Comparison of ENCODE assay signal across 9 cellular contexts in genomic region chr10:79981673-79982485, GRCh38. TPM values are rescaled to one million over a fixed set of nuclear protein-coding genes. Genes with fewer than 3 reads are reported as not detected.
DNase-seq lines count a peak whose midpoint lies in the region; ATAC-seq, FAIRE-seq and TF ChIP-seq lines count a peak whose summit lies in the region.
"Had no signal": no experiment of that assay in that cellular context is flagged by ENCODE, and none has a peak within 500 bp of the region (broad histone marks: within the 10 kb centered on the region; RNA-seq: fewer than 3 reads in every experiment).

No MANE protein-coding gene starts in this region.

- no peaks in the 10 kb centered on the region for H4K20me1 ChIP-seq in endothelial cell of umbilical vein (replicated peaks; ENCODE audit: control insufficient read depth, extremely low read depth, insufficient read depth, low read length)

- H3K27ac ChIP-seq in endothelial cell of umbilical vein (ENCODE audit: insufficient read depth, low read depth, low read length) (no peak overlapping the region), mesodermal cell (ENCODE audit: low read depth, low read length, severe bottlenecking) (no peak overlapping the region), tibial nerve (peak overlapping the region in 2 of 4 donors; percentile 6 to 82)

- FAIRE-seq in endothelial cell of umbilical vein (lab: Jason Lieb, UNC): peak; percentile 37

- no peaks in the 10 kb centered on the region for H3K36me3 ChIP-seq in endothelial cell of umbilical vein (ENCODE audit: control insufficient read depth in 2 of 2, extremely low read depth in 1 of 2, insufficient read depth in 2 of 2, low read length in 2 of 2)
- H3K36me3 ChIP-seq in mesodermal cell (ENCODE audit: control insufficient read depth, insufficient read depth, low read length): no peaks in the 10 kb centered on the region
- no peaks in the 10 kb centered on the region for H3K36me3 ChIP-seq in tibial nerve

- DNase-seq in DMS53 treated with DMSO at 0.1 percent for 48 hours (lab: John Stamatoyannopoulos, UW; ENCODE audit: unreplicated experiment) (peak; percentile 86), SW 1271 (lab: John Stamatoyannopoulos, UW) (peak; percentile 1 to 58), endothelial cell of umbilical vein (ENCODE audit: low read depth, low spot score) (peak; percentile 37), tibial nerve (ENCODE audit: low spot score in 2 of 2) (no peak)
- DNase-seq in Jurkat, Clone E6-1 (ENCODE audit: low read depth, low spot score): peak; percentile 4

- H3K9me1 ChIP-seq in endothelial cell of umbilical vein (replicated peaks; ENCODE audit: control insufficient read depth, extremely low read depth, insufficient read depth, low read length): no peaks in the 10 kb centered on the region

- no peaks in the 10 kb centered on the region for H3K9me3 ChIP-seq in endothelial cell of umbilical vein (replicated peaks; ENCODE audit: control insufficient read depth, insufficient read depth, low read length)
- H3K9me3 ChIP-seq in mesodermal cell (ENCODE audit: control insufficient read depth, low read length): no peaks in the 10 kb centered on the region
- no peaks in the 10 kb centered on the region for H3K9me3 ChIP-seq in tibial nerve

- H3K4me2 ChIP-seq in endothelial cell of umbilical vein (ENCODE audit: insufficient read depth, low read length): peak overlapping the region; percentile 46

- POLR2A ChIA-PET in endothelial cell of umbilical vein (lab: Charles Lee): no interaction called here

- TF ChIP-seq POLR2A in endothelial cell of umbilical vein (IDR thresholded peaks at IDR 0.05; ENCODE audit: low read depth, low read length): no peak
- no peak for TF ChIP-seq POLR2A in tibial nerve (IDR thresholded peaks at IDR 0.05)
- TF ChIP-seq POLR2A in GM18505 (IDR thresholded peaks at IDR 0.05; ENCODE audit: borderline replicate concordance, extremely low read depth, insufficient read depth, insufficient read length): no peak

- intact Hi-C loops in endothelial cell of umbilical vein (cut with micrococcal nuclease): loop anchor here (5.0 kb wide), 1 partner anchor 50 kb away; no protein-coding TSS in a partner anchor

- peak overlapping the region; percentile 53 for H3K4me3 ChIP-seq in Jurkat, Clone E6-1 (ENCODE audit: low read length)
- peak overlapping the region; percentile 24 to 51 (median 25) for H3K4me3 ChIP-seq in endothelial cell of umbilical vein (replicated peaks in 1 of 3; ENCODE audit: insufficient read depth in 1 of 3, low read depth in 1 of 3, low read length in 3 of 3)
- peak overlapping the region; percentile 63 for H3K4me3 ChIP-seq in mesodermal cell (ENCODE audit: extremely low read depth, insufficient read depth, low read length, poor library complexity, severe bottlenecking)
- peak overlapping the region; percentile 40 to 80 (median 48) for H3K4me3 ChIP-seq in tibial nerve

- no peak for TF ChIP-seq EP300 in tibial nerve (IDR thresholded peaks at IDR 0.05)

- no TSS peak for BruUV-seq in endothelial cell of umbilical vein (replicated peaks; lab: Mats Ljungman, UMichigan)

- TF ChIP-seq CTCF in endothelial cell of umbilical vein (IDR thresholded peaks at IDR 0.05; ENCODE audit: extremely low read depth in 1 of 2, insufficient read depth in 1 of 2, low read depth in 1 of 2, low read length in 2 of 2) (peak in 1 of 2 donors; percentile 15), tibial nerve (IDR thresholded peaks at IDR 0.05) (no peak)

- H3K79me2 ChIP-seq in endothelial cell of umbilical vein (ENCODE audit: control insufficient read depth, insufficient read depth, low read length): no peaks in the 10 kb centered on the region

- peak overlapping the region; percentile 91 for H2AFZ ChIP-seq in endothelial cell of umbilical vein (ENCODE audit: low read depth, low read length)

- H3K27me3 ChIP-seq in endothelial cell of umbilical vein (ENCODE audit: control insufficient read depth in 2 of 2, insufficient read depth in 2 of 2, low read length in 2 of 2) (peaks cover 35 to 46% of the 10 kb centered on the region in 2 experiments), tibial nerve (peaks cover 0 to 17% of the 10 kb centered on the region in 2 donors)

- ATAC-seq in GM18873 (IDR thresholded peaks at IDR 0.05; ENCODE audit: low FRiP score, unreplicated experiment) (no peak), GM18505 (IDR thresholded peaks at IDR 0.05; ENCODE audit: unreplicated experiment) (no peak)

- H3K9ac ChIP-seq in endothelial cell of umbilical vein (replicated peaks; ENCODE audit: extremely low read depth, insufficient read depth, low read length): no peak overlapping the region

- CTCF ChIA-PET in endothelial cell of umbilical vein (lab: Charles Lee): interaction anchor here (0.7 kb wide), 1 partner anchor 12 kb away, joined by 3 read pairs; no protein-coding TSS in a partner anchor

- dilution Hi-C loops in endothelial cell of umbilical vein (cut with MboI; ENCODE audit: extremely low pct_ligation_motif_present, low sequenced_read_pairs): no loop called here

- H3K4me1 ChIP-seq in endothelial cell of umbilical vein (ENCODE audit: control insufficient read depth, extremely low read depth, insufficient read depth, low read length) (no peaks in the 10 kb centered on the region), mesodermal cell (ENCODE audit: control insufficient read depth, insufficient read depth, low read length, poor library complexity, severe bottlenecking) (peaks cover 8% of the 10 kb centered on the region), tibial nerve (peaks cover 0 to 27% (median 9%) of the 10 kb centered on the region in 4 donors)

- WGBS in mesodermal cell (ENCODE audit: insufficient coverage in 2 of 2), 2 experiments: 0 to 1% methylated on average over 58 to 83 of the region's 84 CpGs
- 0 to 1% methylated on average over 23 to 29 of the region's 84 CpGs for WGBS in tibial nerve, 2 donors

TF ChIP-seq in endothelial cell of umbilical vein, 7 proteins besides CTCF, POLR2A, EP300 and RAD21:
- TF ChIP-seq EZH2 (IDR thresholded peaks at IDR 0.05; ENCODE audit: borderline replicate concordance, low read depth, low read length, severe bottlenecking): peak; percentile 36
- no peak for TF ChIP-seq MAX (IDR thresholded peaks at IDR 0.05; ENCODE audit: insufficient read depth, insufficient read length)
- no peak for TF ChIP-seq MYC (IDR thresholded peaks at IDR 0.05; ENCODE audit: low read depth, low read length)
- TF ChIP-seq FOS (IDR thresholded peaks at IDR 0.05; ENCODE audit: borderline replicate concordance, insufficient read depth, low read length): no peak
- TF ChIP-seq POLR2AphosphoS5 (IDR thresholded peaks at IDR 0.05; ENCODE audit: insufficient read depth, low read depth, low read length): no peak
- no peak for TF ChIP-seq GATA2 (IDR thresholded peaks at IDR 0.05; ENCODE audit: insufficient read depth, insufficient read length, low read depth, low read length)

RNA-seq across cellular contexts. Expression of gene SFTPD, which starts 33.0 kb away (rescaled TPM):
- polyA plus RNA-seq in Jurkat, Clone E6-1 (2012; ENCODE audit: insufficient read depth, insufficient read length): not detected
- not detected in 2 replicates for total RNA-seq in endothelial cell of umbilical vein
- not detected in 2 replicates for polyA plus RNA-seq in endothelial cell of umbilical vein
- not detected in 2 replicates for polyA plus RNA-seq in endothelial cell of umbilical vein (2011; cell fraction: cytosol; rRNA removed)
- polyA plus RNA-seq in endothelial cell of umbilical vein (2011; cell fraction: nucleus; rRNA removed): not detected in 2 replicates
- not detected in 2 replicates for polyA plus RNA-seq in endothelial cell of umbilical vein (2012)
- not detected in 2 replicates for polyA minus RNA-seq in endothelial cell of umbilical vein
- polyA minus RNA-seq in endothelial cell of umbilical vein (2011; cell fraction: cytosol; rRNA and poly(A)+ RNA removed): not detected
- polyA minus RNA-seq in endothelial cell of umbilical vein (2011; cell fraction: nucleus; rRNA and poly(A)+ RNA removed): not detected in 2 replicates
- 0.29 TPM for polyA plus RNA-seq in mesodermal cell (2013, experiment 1 of 2)
- not detected for polyA plus RNA-seq in mesodermal cell (2013, experiment 2 of 2)
- total RNA-seq in tibial nerve: 1 to 10 TPM in 2 of 4 donors, not detected in 2; 1.5 to 2.5 TPM
- total RNA-seq: T-helper 2 cell treated with Interferon-gamma antibody and Interleukin-4, amounts not matched to agents 100 ng/mL and 5 ng/mL, for 36 hours had no signal

Comparison
In these comparisons a context has a peak if more than half of its experiments do, and no peak if none do; other contexts are left out.
1. DNase-seq: peak in DMS53 treated with DMSO at 0.1 percent for 48 hours (single experiment), Jurkat, Clone E6-1 (single experiment), SW 1271 (2 of 2) and endothelial cell of umbilical vein (single experiment); none in tibial nerve (0 of 2).
2. Peak in every context shown above with its lines, with median percentiles within 50 percentile points of each other: H3K4me3 ChIP-seq.